In the genomic region with DNA sequence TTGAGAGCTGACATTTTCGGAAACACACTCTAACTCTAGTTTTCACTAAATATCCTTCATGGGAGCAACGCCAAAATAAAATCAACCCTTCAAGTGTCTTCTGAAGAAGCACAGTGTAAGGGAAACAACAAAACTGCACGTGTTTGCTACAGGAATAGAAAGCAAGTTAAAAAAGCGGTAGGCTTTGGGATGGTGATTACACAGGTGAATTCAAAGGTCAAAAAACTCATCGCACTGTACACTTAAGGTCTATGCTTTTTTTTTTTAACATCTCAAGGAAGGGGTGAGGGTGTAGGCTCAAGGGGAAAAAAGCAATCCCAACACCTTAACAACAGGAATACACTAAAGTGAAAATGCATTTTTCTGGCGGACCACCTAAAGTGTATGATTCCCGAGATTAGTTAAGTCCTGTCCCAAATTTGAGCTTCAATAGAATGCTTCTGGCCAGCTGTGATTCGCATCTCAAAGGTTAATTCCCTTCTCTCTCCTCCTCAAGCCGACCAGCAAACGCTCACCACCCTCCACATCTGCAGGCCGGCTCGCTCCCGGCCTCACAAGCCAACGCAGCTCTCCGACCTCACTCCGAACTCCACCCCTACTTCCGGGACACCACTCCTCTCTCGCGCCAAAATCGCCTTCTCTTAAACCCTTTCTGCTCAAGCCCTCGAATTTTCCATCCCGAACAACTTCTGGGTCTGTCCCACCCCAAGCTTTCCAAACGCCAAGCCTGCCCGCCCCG, we compare ENCODE assay signal across 8 cellular contexts. TPM values are rescaled to one million over a fixed set of nuclear protein-coding genes. Genes with fewer than 3 reads are reported as not detected.
A peak's percentile ranks its signal among the peaks of the same experiment; 100 is the strongest.
DNase-seq lines count a peak whose midpoint lies in the region; ATAC-seq lines count a peak whose summit lies in the region.

No MANE protein-coding gene starts in this region.

- DNase-seq in NCI-H1417 (lab: John Stamatoyannopoulos, UW) (peak; percentile 61 to 81 (median 77)), NCI-H1417 treated with DMSO at 0.1 percent for 48 hours (lab: John Stamatoyannopoulos, UW) (no peak), HUDEP-2 (lab: John Stamatoyannopoulos, UW; ENCODE audit: unreplicated experiment in 76 of 76) (peak in 54 of 76 experiments; percentile 2 to 58 (median 29)), SHP77 (lab: John Stamatoyannopoulos, UW) (peak; percentile 69 to 80), T47D (ENCODE audit: low read depth in 1 of 2, low spot score in 1 of 2) (peak; percentile 33 to 58)

- H3K27me3 ChIP-seq in iPS-20b (ENCODE audit: insufficient read depth, low read length) (no peaks in the 10 kb centered on the region), skeletal muscle satellite cell (ENCODE audit: control insufficient read depth, insufficient read depth, low read length) (no peaks in the 10 kb centered on the region)

- peak overlapping the region; percentile 86 for H3K27ac ChIP-seq in iPS-20b (ENCODE audit: low read length)

- H3K36me3 ChIP-seq in iPS-20b (ENCODE audit: insufficient read depth, low read depth, low read length) (no peaks in the 10 kb centered on the region), skeletal muscle satellite cell (ENCODE audit: insufficient read depth, low read length) (no peaks in the 10 kb centered on the region)

- peak; percentile 45 for ATAC-seq in GM21526 (IDR thresholded peaks at IDR 0.05; ENCODE audit: low FRiP score, unreplicated experiment)

- H3K9ac ChIP-seq in iPS-20b (ENCODE audit: low read depth, low read length) (peak overlapping the region; percentile 93), skeletal muscle satellite cell (ENCODE audit: low read depth, low read length) (peak overlapping the region; percentile 99)

- H3K4me1 ChIP-seq in iPS-20b (ENCODE audit: insufficient read depth, low read length) = peaks cover 44% of the 10 kb centered on the region
- H3K4me1 ChIP-seq in skeletal muscle satellite cell (ENCODE audit: control insufficient read depth, insufficient read depth, low read length) = peaks cover 33% of the 10 kb centered on the region

- H3K9me3 ChIP-seq in iPS-20b (ENCODE audit: insufficient read depth, low read depth, low read length) (no peaks in the 10 kb centered on the region), skeletal muscle satellite cell (replicated peaks; ENCODE audit: low read length) (no peaks in the 10 kb centered on the region)

- in situ Hi-C loops in T47D (cut with HindIII; ENCODE audit: low pct_unique_long_range_greater_than_20kb, low sequenced_read_pairs) = no loop called here

- H3K4me3 ChIP-seq in iPS-20b (ENCODE audit: low read length) (peak overlapping the region; percentile 90), skeletal muscle satellite cell (ENCODE audit: low read length) (peak overlapping the region; percentile 97)

- H3K4me2 ChIP-seq in skeletal muscle satellite cell (ENCODE audit: low read length) = peak overlapping the region; percentile 93

RNA-seq across cellular contexts. Expression of a gene that starts 1.1 kb away (rescaled TPM):
- total RNA-seq in skeletal muscle satellite cell (2012; rRNA removed) = 25.3 and 36.0 TPM in 2 replicates

RNA-seq across cellular contexts. Expression of a gene that starts 31.4 kb away (rescaled TPM):
- 4.6 and 6.1 TPM in 2 replicates for total RNA-seq in skeletal muscle satellite cell (2012; rRNA removed)
